33 cellular contexts compared by ENCODE assay signal in genomic region chr9:26125693-26126092, GRCh38.
"Had no signal": no experiment of that assay in that cellular context is flagged by ENCODE, and none has a peak within 500 bp of the region (broad histone marks: within the 10 kb centered on the region; RNA-seq: fewer than 3 reads in every experiment).

No MANE protein-coding gene starts in this region.

- H3K27me3 Mint-ChIP-seq: activated B cell treated with CpG ODN at 0.5 μM for 24 hours; activated CD4-positive, alpha-beta memory T cell treated with anti-CD3 and anti-CD28 coated beads for 36 hours; activated CD4-positive, alpha-beta T cell treated with anti-CD3 and anti-CD28 coated beads, Interleukin-2, amount 10 ng/mL, durations not matched to agents 24 days and 14 days; activated CD8-positive, alpha-beta T cell treated with anti-CD3 and anti-CD28 coated beads for 36 hours; activated naive CD8-positive, alpha-beta T cell treated with anti-CD3 and anti-CD28 coated beads for 36 hours; activated T-helper 17 cell treated with anti-CD3 and anti-CD28 coated beads, Interleukin-2, amount 50 U/mL, for 72 hours had no signal

- H3K27me3 ChIP-seq: adrenal gland, body of pancreas, brain microvascular endothelial cell, breast epithelium had no signal

- H3K27ac Mint-ChIP-seq: activated B cell treated with CpG ODN at 0.5 μM for 24 hours; activated CD4-positive, alpha-beta memory T cell treated with anti-CD3 and anti-CD28 coated beads for 36 hours; activated CD4-positive, alpha-beta T cell treated with anti-CD3 and anti-CD28 coated beads, Interleukin-2, amount 10 ng/mL, durations not matched to agents 24 days and 14 days; activated CD8-positive, alpha-beta T cell treated with anti-CD3 and anti-CD28 coated beads for 36 hours; activated naive CD4-positive, alpha-beta T cell treated with anti-CD3 and anti-CD28 coated beads for 36 hours; activated naive CD4-positive, alpha-beta T cell treated with anti-CD3 and anti-CD28 coated beads, Interleukin-2, amount 50 U/mL, for 72 hours; activated naive CD8-positive, alpha-beta T cell treated with anti-CD3 and anti-CD28 coated beads for 36 hours; activated T-cell treated with anti-CD3 and anti-CD28 coated beads, Interleukin-2, amount 50 U/mL, for 72 hours; activated T-helper 1 cell treated with anti-CD3 and anti-CD28 coated beads, Interleukin-12 subunit alpha, Interleukin-12 subunit beta, Interleukin-2, Interleukin-4 antibody, amounts not matched to agents 30 ng/mL and 10 ng/mL and 1 ng/mL, durations not matched to agents 14 hours and 24 hours and 36 hours; activated T-helper 17 cell treated with anti-CD3 and anti-CD28 coated beads, Interleukin-2, amount 50 U/mL, for 72 hours; T-helper 2 cell treated with Interferon-gamma antibody and Interleukin-4, amounts not matched to agents 5 μg/mL and 100 μg/mL, for 36 hours had no signal

- ATAC-seq: activated CD8-positive, alpha-beta T cell treated with anti-CD3 and anti-CD28 coated beads for 36 hours; activated naive CD4-positive, alpha-beta T cell treated with anti-CD3 and anti-CD28 coated beads, Interleukin-2, amount 50 U/mL, for 72 hours; activated T-cell treated with anti-CD3 and anti-CD28 coated beads, Interleukin-2, amount 50 U/mL, for 4 hours; activated T-cell treated with anti-CD3 and anti-CD28 coated beads, Interleukin-2, amount 50 U/mL, for 72 hours; activated T-helper 17 cell treated with anti-CD3 and anti-CD28 coated beads, Interleukin-2, amount 50 U/mL, for 72 hours; body of pancreas had no signal

- H3K36me3 Mint-ChIP-seq: activated CD4-positive, alpha-beta memory T cell treated with anti-CD3 and anti-CD28 coated beads for 36 hours; activated naive CD4-positive, alpha-beta T cell treated with anti-CD3 and anti-CD28 coated beads, Interleukin-2, amount 50 U/mL, for 72 hours; activated naive CD8-positive, alpha-beta T cell treated with anti-CD3 and anti-CD28 coated beads for 36 hours had no signal

- H3K4me1 Mint-ChIP-seq: activated B cell treated with CpG ODN at 0.5 μM for 24 hours; activated CD4-positive, alpha-beta T cell treated with anti-CD3 and anti-CD28 coated beads, Interleukin-2, amount 10 ng/mL, durations not matched to agents 24 days and 14 days; activated naive CD8-positive, alpha-beta T cell treated with anti-CD3 and anti-CD28 coated beads for 36 hours; activated T-helper 17 cell treated with anti-CD3 and anti-CD28 coated beads, Interleukin-2, amount 50 U/mL, for 72 hours had no signal

- H3K27ac ChIP-seq: adrenal gland, body of pancreas, brain microvascular endothelial cell, breast epithelium, VCaP had no signal

- H3K4me1 ChIP-seq: adrenal gland, body of pancreas, breast epithelium had no signal

- H3K4me3 ChIP-seq: adrenal gland, body of pancreas, breast epithelium had no signal

- H3K36me3 ChIP-seq: adrenal gland, brain microvascular endothelial cell, breast epithelium had no signal

- H3K4me3 Mint-ChIP-seq: activated B cell treated with CpG ODN at 0.5 μM for 24 hours; activated CD4-positive, alpha-beta memory T cell treated with anti-CD3 and anti-CD28 coated beads for 36 hours; activated CD4-positive, alpha-beta T cell treated with anti-CD3 and anti-CD28 coated beads, Interleukin-2, amount 10 ng/mL, durations not matched to agents 24 days and 14 days; activated CD8-positive, alpha-beta T cell treated with anti-CD3 and anti-CD28 coated beads for 36 hours; activated naive CD4-positive, alpha-beta T cell treated with anti-CD3 and anti-CD28 coated beads for 36 hours; activated naive CD8-positive, alpha-beta T cell treated with anti-CD3 and anti-CD28 coated beads for 36 hours; activated T-cell treated with anti-CD3 and anti-CD28 coated beads, Interleukin-2, amount 50 U/mL, for 4 hours; activated T-cell treated with anti-CD3 and anti-CD28 coated beads, Interleukin-2, amount 50 U/mL, for 72 hours; activated T-helper 1 cell treated with anti-CD3 and anti-CD28 coated beads, Interleukin-12 subunit alpha, Interleukin-12 subunit beta, Interleukin-2, Interleukin-4 antibody, amounts not matched to agents 30 ng/mL and 10 ng/mL and 1 ng/mL, durations not matched to agents 14 hours and 24 hours and 36 hours; activated T-helper 17 cell treated with anti-CD3 and anti-CD28 coated beads, Interleukin-2, amount 50 U/mL, for 72 hours; T-helper 2 cell treated with Interferon-gamma antibody and Interleukin-4, amounts not matched to agents 5 μg/mL and 100 μg/mL, for 36 hours had no signal

- H3K9me3 ChIP-seq: adrenal gland, body of pancreas, breast epithelium had no signal

- DNase-seq: activated B cell treated with CpG ODN at 0.5 μM for 24 hours; activated CD4-positive, alpha-beta memory T cell treated with anti-CD3 and anti-CD28 coated beads for 36 hours; activated CD4-positive, alpha-beta T cell treated with anti-CD3 and anti-CD28 coated beads for 4 hours; activated CD4-positive, alpha-beta T cell treated with anti-CD3 and anti-CD28 coated beads, Interleukin-2, amount 10 ng/mL, durations not matched to agents 24 days and 14 days; activated CD4-positive, alpha-beta T cell treated with anti-CD3 and anti-CD28 coated beads, Interleukin-2, amount 50 U/mL, for 1 hour; activated CD4-positive, alpha-beta T cell treated with anti-CD3 and anti-CD28 coated beads, Interleukin-2, amount 50 U/mL, for 4 hours; activated CD4-positive, CD25-positive, alpha-beta regulatory T cell treated with anti-CD3 and anti-CD28 coated beads, Interleukin-2, amount 50 U/mL, for 72 hours; activated CD8-positive, alpha-beta memory T cell treated with anti-CD3 and anti-CD28 coated beads, Interleukin-2, amount 50 U/mL, for 4 hours; activated CD8-positive, alpha-beta T cell treated with anti-CD3 and anti-CD28 coated beads for 36 hours; activated effector memory CD4-positive, alpha-beta T cell treated with anti-CD3 and anti-CD28 coated beads, Interleukin-2, amount 50 U/mL, for 16 hours; activated gamma-delta T cell treated with Interleukin-2 at 50 U/mL for 16 hours; activated naive CD4-positive, alpha-beta T cell; activated naive CD4-positive, alpha-beta T cell treated with anti-CD3 and anti-CD28 coated beads for 36 hours; activated naive CD4-positive, alpha-beta T cell treated with anti-CD3 and anti-CD28 coated beads, Interleukin-2, amount 50 U/mL, for 16 hours; activated naive CD8-positive, alpha-beta T cell treated with anti-CD3 and anti-CD28 coated beads for 36 hours; activated T-cell treated with anti-CD3 and anti-CD28 coated beads for 4 hours; activated T-cell treated with anti-CD3 and anti-CD28 coated beads, Interleukin-2, amount 50 U/mL, for 1 hour; activated T-cell treated with anti-CD3 and anti-CD28 coated beads, Interleukin-2, amount 50 U/mL, for 4 hours; activated T-cell treated with anti-CD3 and anti-CD28 coated beads, Interleukin-2, amount 50 U/mL, for 72 hours; adrenal gland; amniotic stem cell; aorta; body of pancreas; brain microvascular endothelial cell; central memory CD4-positive, alpha-beta T cell; T-helper 2 cell; T-helper 9 cell had no signal
